ENCODE assay signal across 1 cellular context in the genomic region with DNA sequence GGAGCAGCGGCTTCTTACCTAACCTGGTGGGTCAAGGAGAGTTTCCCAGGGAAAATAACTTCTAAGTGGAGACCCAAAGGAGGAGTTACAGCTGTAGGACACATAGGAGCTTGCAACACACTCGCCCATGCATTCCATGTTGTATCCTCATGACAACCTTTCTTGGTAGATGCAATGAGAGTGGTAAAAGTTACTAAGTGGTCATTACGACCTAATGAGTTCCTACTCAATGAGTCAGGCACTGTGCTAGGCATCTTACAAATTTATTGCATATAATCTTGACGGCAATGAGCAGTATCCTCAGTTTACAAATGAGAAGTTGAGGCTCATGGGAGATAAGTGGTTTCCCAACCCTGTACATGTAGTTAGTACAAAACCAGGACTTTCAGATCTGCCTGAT.
TF ChIP-seq lines count a peak whose summit lies in the region.

No MANE protein-coding gene starts in this region.

TF ChIP-seq in HepG2, 621 proteins besides CTCF, POLR2A, EP300 and RAD21 (continued from another document):
- TF ChIP-seq ZNF609 (CRISPR knock-in tag; IDR thresholded peaks at IDR 0.05; ENCODE audit: borderline replicate concordance) (no peak), NONO (IDR thresholded peaks at IDR 0.05) (no peak), NONO (CRISPR knock-in tag; conservative IDR thresholded peaks at IDR 0.05) (no peak), MBNL3 (CRISPR knock-in tag; conservative IDR thresholded peaks at IDR 0.05) (no peak)
